12 cellular contexts compared by ENCODE assay signal in genomic region chr15:100722551-100723322, GRCh38.
DNase-seq lines count a peak whose midpoint lies in the region; ATAC-seq and TF ChIP-seq lines count a peak whose summit lies in the region.
"Had no signal": no experiment of that assay in that cellular context is flagged by ENCODE, and none has a peak within 500 bp of the region (broad histone marks: within the 10 kb centered on the region; RNA-seq: fewer than 3 reads in every experiment).

No MANE protein-coding gene starts in this region.

- H3K27ac ChIP-seq in left ventricle myocardium inferior (replicated peaks) (peak overlapping the region; percentile 77), esophagus (ENCODE audit: low read depth in 2 of 2, low read length in 1 of 2) (peak overlapping the region; percentile 81 to 82), psoas muscle (peak overlapping the region; percentile 53), vagina (peak overlapping the region; percentile 85)

- WGBS in esophagus, 2 donors, result 56 to 59% methylated on average over 3 of the region's 3 CpGs
- WGBS in psoas muscle, 3 donors, result 73 to 82% (median 75%) methylated on average over 3 of the region's 3 CpGs

- intact Hi-C loops in left ventricle myocardium inferior (cut with micrococcal nuclease), result no loop called here
- intact Hi-C loops in Right ventricle myocardium superior (cut with DNase I), result no loop called here
- intact Hi-C loops in psoas muscle (cut with DNase I), result no loop called here
- intact Hi-C loops in vagina (cut with DNase I), result loop anchor here (1.0 kb wide), 1 partner anchor 25 kb away; no protein-coding TSS in a partner anchor

- H3K4me3 ChIP-seq in left ventricle myocardium inferior (no peak overlapping the region), esophagus (ENCODE audit: low read depth in 1 of 2, low read length in 2 of 2) (no peak overlapping the region), psoas muscle (no peak overlapping the region), vagina (no peak overlapping the region)

- ATAC-seq in Right ventricle myocardium superior (ENCODE audit: poor library complexity) (no peak), psoas muscle (no peak), GM21526 (IDR thresholded peaks at IDR 0.05; ENCODE audit: low FRiP score, unreplicated experiment) (no peak)

- TF ChIP-seq CTCF in left ventricle myocardium inferior (IDR thresholded peaks at IDR 0.05; ENCODE audit: borderline replicate concordance) (no peak), psoas muscle (IDR thresholded peaks at IDR 0.05) (no peak), vagina (IDR thresholded peaks at IDR 0.05) (no peak)

- H3K36me3 ChIP-seq in left ventricle myocardium inferior (no peaks in the 10 kb centered on the region), esophagus (ENCODE audit: control insufficient read depth in 2 of 2, insufficient read depth in 2 of 2, low read length in 1 of 2) (no peaks in the 10 kb centered on the region), psoas muscle (ENCODE audit: insufficient read depth in 1 of 2, low read depth in 1 of 2) (no peaks in the 10 kb centered on the region), vagina (no peaks in the 10 kb centered on the region)

- DNase-seq in left ventricle myocardium inferior (no peak), Right ventricle myocardium superior (no peak), psoas muscle (no peak), vagina (ENCODE audit: extremely low spot score in 2 of 2) (peak; percentile 43 to 78), NCI-H82 (lab: John Stamatoyannopoulos, UW) (no peak), NCI-H748 treated with DMSO at 0.1 percent for 48 hours (lab: John Stamatoyannopoulos, UW) (no peak)
- DNase-seq: activated CD4-positive, alpha-beta T cell treated with anti-CD3 and anti-CD28 coated beads, Interleukin-2, amount 50 U/mL, for 4 hours; activated gamma-delta T cell; naive B cell; NCI-H2171 treated with DMSO at 0.1 percent for 48 hours had no signal

- H3K9me3 ChIP-seq in left ventricle myocardium inferior (replicated peaks) (no peaks in the 10 kb centered on the region), esophagus (ENCODE audit: control insufficient read depth in 2 of 2, insufficient read depth in 1 of 2, low read depth in 1 of 2, low read length in 1 of 2) (no peaks in the 10 kb centered on the region), psoas muscle (no peaks in the 10 kb centered on the region), vagina (no peaks in the 10 kb centered on the region)

- H3K27me3 ChIP-seq in left ventricle myocardium inferior (ENCODE audit: low read depth) (peaks cover 3% of the 10 kb centered on the region), esophagus (ENCODE audit: control insufficient read depth in 1 of 2, insufficient read depth in 2 of 2, low read length in 2 of 2) (no peaks in the 10 kb centered on the region), psoas muscle (ENCODE audit: insufficient read depth in 3 of 3, low read length in 2 of 3) (peaks cover 0 to 2% (median 0%) of the 10 kb centered on the region in 3 donors), vagina (no peaks in the 10 kb centered on the region)

- TF ChIP-seq POLR2A in vagina (IDR thresholded peaks at IDR 0.05), result no peak

- no peaks in the 10 kb centered on the region for H3K4me1 ChIP-seq in left ventricle myocardium inferior
- H3K4me1 ChIP-seq in esophagus (ENCODE audit: control insufficient read depth in 2 of 2, insufficient read depth in 2 of 2, low read length in 1 of 2), result peaks cover 7 to 11% of the 10 kb centered on the region in 2 donors
- H3K4me1 ChIP-seq in psoas muscle, result no peaks in the 10 kb centered on the region
- H3K4me1 ChIP-seq in vagina, result peaks cover 50% of the 10 kb centered on the region

Comparison
In these comparisons a context has a peak if more than half of its experiments do, and no peak if none do; other contexts are left out.
1. DNase-seq: peak in vagina (2 of 2); none in left ventricle myocardium inferior (single experiment), Right ventricle myocardium superior (single experiment), psoas muscle (0 of 2), NCI-H82 (single experiment) and NCI-H748 treated with DMSO at 0.1 percent for 48 hours (single experiment).
2. Peak in every context shown above with its lines, with median percentiles within 50 percentile points of each other: H3K27ac ChIP-seq.